ENCODE assay signal across 16 cellular contexts in the genomic region with DNA sequence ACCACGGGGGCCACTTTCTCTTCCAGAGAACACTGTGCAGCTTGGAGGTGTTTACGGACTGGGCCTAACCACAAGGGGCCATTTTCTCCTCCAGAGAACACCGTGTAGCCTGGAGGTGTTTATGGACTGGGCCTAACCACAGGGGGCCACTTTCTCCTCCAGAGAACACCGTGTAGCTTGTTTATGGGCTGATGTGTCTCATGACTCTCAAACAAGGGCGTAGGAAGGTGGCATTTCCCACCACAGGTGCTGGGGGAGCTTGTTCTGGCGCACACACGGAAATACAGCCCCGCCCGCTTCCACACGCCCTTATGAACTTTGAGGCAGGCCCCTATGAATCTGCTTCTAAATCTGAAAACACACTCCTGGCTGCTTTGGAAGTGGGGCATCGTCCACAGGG.
A peak's percentile ranks its signal among the peaks of the same experiment; 100 is the strongest.
DNase-seq lines count a peak whose midpoint lies in the region; ATAC-seq and TF ChIP-seq lines count a peak whose summit lies in the region.
"Had no signal": no experiment of that assay in that cellular context is flagged by ENCODE, and none has a peak within 500 bp of the region (broad histone marks: within the 10 kb centered on the region; RNA-seq: fewer than 3 reads in every experiment).

No MANE protein-coding gene starts in this region.

- H3K4me3 Mint-ChIP-seq in HFFc6, result no peak overlapping the region
- H3K4me3 Mint-ChIP-seq: activated B cell treated with CpG ODN at 0.5 μM for 24 hours had no signal

- H3K79me2 ChIP-seq in Loucy (ENCODE audit: insufficient read depth, low read length), result no peaks in the 10 kb centered on the region

- no peaks in the 10 kb centered on the region for H4K20me1 ChIP-seq in Loucy (ENCODE audit: insufficient read depth, low read length, poor library complexity, severe bottlenecking)

- no peaks in the 10 kb centered on the region for H3K9me2 ChIP-seq in Loucy (replicated peaks; ENCODE audit: low read depth, low read length)

- H3K4me3 ChIP-seq in Loucy (ENCODE audit: low read length, poor library complexity, severe bottlenecking), result no peak overlapping the region
- H3K4me3 ChIP-seq: esophagus muscularis mucosa, testis had no signal

- H3K27me3 ChIP-seq in Loucy (ENCODE audit: insufficient read depth, low read length, poor library complexity, severe bottlenecking), result no peaks in the 10 kb centered on the region
- H3K27me3 ChIP-seq: testis had no signal

- H3K36me3 Mint-ChIP-seq in activated naive CD4-positive, alpha-beta T cell treated with anti-CD3 and anti-CD28 coated beads, Interleukin-2, amount 50 U/mL, for 72 hours, result no peaks in the 10 kb centered on the region
- no peaks in the 10 kb centered on the region for H3K36me3 Mint-ChIP-seq in HFFc6 (ENCODE audit: low read depth)

- DNase-seq in AG20443 (ENCODE audit: low spot score) (peak; percentile 6), HFFc6 (no peak), iPS-NIHi7 (ENCODE audit: extremely low spot score) (no peak), DMS79 (lab: John Stamatoyannopoulos, UW) (no peak)
- DNase-seq in activated naive CD4-positive, alpha-beta T cell treated with anti-CD3 and anti-CD28 coated beads, Interleukin-2, amount 50 U/mL, for 72 hours (ENCODE audit: low spot score in 2 of 2), result no peak
- peak; percentile 43 for DNase-seq in stimulated activated CD4-positive, alpha-beta T cell treated with anti-CD3 and anti-CD28 coated beads, Interleukin-15, amount 100 ng/mL, for 24 hours
- DNase-seq: activated B cell treated with CpG ODN at 0.5 μM for 24 hours, DMS153, hippocampal formation, NCI-H1694 treated with DMSO at 0.1 percent for 48 hours, NCI-H524 treated with DMSO at 0.1 percent for 48 hours, PC-3, testis had no signal

- H3K27me3 Mint-ChIP-seq in HFFc6 (ENCODE audit: insufficient read depth), result no peaks in the 10 kb centered on the region

- no peaks in the 10 kb centered on the region for H3K36me3 ChIP-seq in Loucy (ENCODE audit: insufficient read depth, low read length)
- H3K36me3 ChIP-seq: esophagus muscularis mucosa had no signal

- ATAC-seq in activated naive CD4-positive, alpha-beta T cell treated with anti-CD3 and anti-CD28 coated beads, Interleukin-2, amount 50 U/mL, for 72 hours, result peak; percentile 49 to 80
- no peak for ATAC-seq in GM19395 (IDR thresholded peaks at IDR 0.05; ENCODE audit: unreplicated experiment)
- ATAC-seq: PC-3 had no signal

- peak overlapping the region; percentile 40 to 70 for H3K27ac Mint-ChIP-seq in activated naive CD4-positive, alpha-beta T cell treated with anti-CD3 and anti-CD28 coated beads, Interleukin-2, amount 50 U/mL, for 72 hours
- H3K27ac Mint-ChIP-seq in HFFc6, result no peak overlapping the region
- H3K27ac Mint-ChIP-seq: activated B cell treated with CpG ODN at 0.5 μM for 24 hours had no signal

- TF ChIP-seq CTCF in Loucy (conservative IDR thresholded peaks at IDR 0.05; ENCODE audit: low read length), result no peak
- TF ChIP-seq CTCF in HFFc6 (IDR thresholded peaks at IDR 0.05), result no peak

- no peaks in the 10 kb centered on the region for H3F3A ChIP-seq in Loucy (ENCODE audit: low read depth)

- no peaks in the 10 kb centered on the region for H3K4me1 Mint-ChIP-seq in HFFc6 (ENCODE audit: low read depth)
- H3K4me1 Mint-ChIP-seq: activated B cell treated with CpG ODN at 0.5 μM for 24 hours had no signal

- peaks cover 13% of the 10 kb centered on the region for H3K4me1 ChIP-seq in Loucy (ENCODE audit: insufficient read depth, low read length, poor library complexity, severe bottlenecking)
- H3K4me1 ChIP-seq: esophagus muscularis mucosa had no signal

- H2AFZ ChIP-seq in Loucy (ENCODE audit: low read length), result no peak overlapping the region

- no peaks in the 10 kb centered on the region for H3K9me3 Mint-ChIP-seq in activated naive CD4-positive, alpha-beta T cell treated with anti-CD3 and anti-CD28 coated beads, Interleukin-2, amount 50 U/mL, for 72 hours
- peaks cover 39% of the 10 kb centered on the region for H3K9me3 Mint-ChIP-seq in HFFc6
- H3K9me3 Mint-ChIP-seq: activated B cell treated with CpG ODN at 0.5 μM for 24 hours had no signal

- H3K4me2 ChIP-seq in Loucy (ENCODE audit: low read depth, low read length, poor library complexity, severe bottlenecking), result peak overlapping the region; percentile 16

- H3K9me3 ChIP-seq in Loucy (ENCODE audit: insufficient read depth, low read depth, low read length), result no peaks in the 10 kb centered on the region; the same call in 1 of the 2 replicates
- H3K9me3 ChIP-seq: esophagus muscularis mucosa, testis had no signal

- H3K9ac ChIP-seq in Loucy (ENCODE audit: low read depth, low read length, poor library complexity, severe bottlenecking), result no peak overlapping the region

Comparison
In these comparisons a context has a peak if more than half of its experiments do, and no peak if none do; other contexts are left out.
1. DNase-seq: peak in AG20443 (single experiment) and stimulated activated CD4-positive, alpha-beta T cell treated with anti-CD3 and anti-CD28 coated beads, Interleukin-15, amount 100 ng/mL, for 24 hours (single experiment); none in activated naive CD4-positive, alpha-beta T cell treated with anti-CD3 and anti-CD28 coated beads, Interleukin-2, amount 50 U/mL, for 72 hours (0 of 2), HFFc6 (single experiment), iPS-NIHi7 (single experiment) and DMS79 (single experiment).